17 cellular contexts compared by ENCODE assay signal in the genomic region with DNA sequence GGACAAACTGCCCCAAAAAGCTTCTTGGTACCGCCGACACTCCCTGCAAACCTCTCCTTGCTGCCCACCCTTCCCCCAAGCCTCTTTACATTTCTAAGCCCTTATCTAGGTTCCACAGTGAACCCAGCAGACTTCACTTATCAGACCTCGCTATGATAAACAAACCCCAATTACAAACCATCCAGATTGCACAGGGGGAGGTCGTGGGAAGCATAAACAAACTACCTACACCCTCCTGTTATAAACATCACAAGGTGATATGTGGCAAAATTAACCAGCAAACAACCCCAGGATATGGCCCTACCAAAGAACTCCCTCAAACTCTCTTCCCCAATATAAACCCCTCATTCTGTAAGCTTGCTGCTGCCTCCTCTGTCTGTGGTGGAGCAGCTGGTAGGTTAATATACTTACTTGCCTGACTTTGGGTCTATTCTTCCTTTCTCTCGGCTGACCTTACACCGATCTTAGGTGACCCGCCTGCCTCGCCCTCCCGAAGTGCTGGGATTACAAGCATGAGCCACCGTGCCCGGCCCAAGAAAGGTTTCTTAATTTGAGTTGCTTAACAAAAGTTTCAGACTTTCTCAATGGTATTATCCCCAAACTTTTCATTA.
DNase-seq lines count a peak whose midpoint lies in the region; ATAC-seq and TF ChIP-seq lines count a peak whose summit lies in the region.
"Had no signal": no experiment of that assay in that cellular context is flagged by ENCODE, and none has a peak within 500 bp of the region (broad histone marks: within the 10 kb centered on the region; RNA-seq: fewer than 3 reads in every experiment).

No MANE protein-coding gene starts in this region.

- no peaks in the 10 kb centered on the region for H3K27me3 ChIP-seq in endodermal cell (ENCODE audit: control insufficient read depth, insufficient read depth, low read length, poor library complexity, severe bottlenecking)
- H3K27me3 ChIP-seq: BLaER1 treated with 17β-estradiol and CSF1 and Interleukin-3, amounts not matched to agents 10 nM and 100 nM had no signal

- DNase-seq in WTC11 (ENCODE audit: low spot score) (no peak), endodermal cell (peak; percentile 77), progenitor cell of endocrine pancreas (ENCODE audit: low spot score, unreplicated experiment) (no peak), mucosa of descending colon (no peak)
- DNase-seq in stimulated activated CD4-positive, alpha-beta T cell treated with anti-CD3 and anti-CD28 coated beads, Interleukin-12 subunit alpha, Interleukin-12 subunit beta, amount 100 ng/mL, for 4 hours: no peak
- DNase-seq: Calu3; CD8-positive, alpha-beta T cell; DMS79 treated with DMSO at 0.1 percent for 48 hours; GM23248; HCEC 1CT; HFFc6; IMR-90 had no signal

- no peak for TF ChIP-seq CTCF in HEK293 (tag by site-specific recombination; IDR thresholded peaks at IDR 0.05)
- TF ChIP-seq CTCF in WTC11 (IDR thresholded peaks at IDR 0.05): no peak
- TF ChIP-seq CTCF in endodermal cell (conservative IDR thresholded peaks at IDR 0.05): no peak
- no peak for TF ChIP-seq CTCF in progenitor cell of endocrine pancreas (IDR thresholded peaks at IDR 0.05; ENCODE audit: unreplicated experiment)
- TF ChIP-seq CTCF in mucosa of descending colon (IDR thresholded peaks at IDR 0.05): no peak

- no peaks in the 10 kb centered on the region for H3K9me3 ChIP-seq in HEK293 (ENCODE audit: control insufficient read depth, insufficient read depth, low read depth, low read length)
- no peaks in the 10 kb centered on the region for H3K9me3 ChIP-seq in endodermal cell (ENCODE audit: control insufficient read depth, low read length)
- H3K9me3 ChIP-seq in mucosa of descending colon: no peaks in the 10 kb centered on the region
- H3K9me3 ChIP-seq: BLaER1 treated with 17β-estradiol and CSF1 and Interleukin-3, amounts not matched to agents 10 nM and 100 nM had no signal

- no peak overlapping the region for H3K9ac ChIP-seq in endodermal cell (ENCODE audit: extremely low read depth, low read length, poor library complexity, severe bottlenecking)
- H3K9ac ChIP-seq: BLaER1 treated with 17β-estradiol and CSF1 and Interleukin-3, amounts not matched to agents 10 nM and 100 nM; GM23248 had no signal

- H3K36me3 ChIP-seq in HEK293 (ENCODE audit: control insufficient read depth in 2 of 2, insufficient read depth in 1 of 2, low read length in 2 of 2) (no peaks in the 10 kb centered on the region), endodermal cell (ENCODE audit: control insufficient read depth, insufficient read depth, low read length) (no peaks in the 10 kb centered on the region), mucosa of descending colon (ENCODE audit: low read depth) (no peaks in the 10 kb centered on the region)
- H3K36me3 ChIP-seq: BLaER1 treated with 17β-estradiol and CSF1 and Interleukin-3, amounts not matched to agents 10 nM and 100 nM had no signal

- POLR2A ChIA-PET in HEK293 (lab: Yijun Ruan, JAX): no interaction called here
- POLR2A ChIA-PET in WTC11 (lab: Charles Lee): no interaction called here

- ATAC-seq in WTC11 (peak; percentile 65), mucosa of descending colon (no peak), SK-N-SH treated with all-trans-retinoic acid at 6 μM for 48 hours (no peak)
- ATAC-seq: CD8-positive, alpha-beta T cell had no signal

- WGBS in endodermal cell (ENCODE audit: insufficient coverage in 1 of 2, insufficient read length in 1 of 2), 2 experiments: 58 to 62% methylated on average over 10 to 11 of the region's 11 CpGs

- H3K27me3 Mint-ChIP-seq in WTC11 (ENCODE audit: low read depth) (peaks cover 10% of the 10 kb centered on the region), endodermal cell (ENCODE audit: insufficient read depth) (no peaks in the 10 kb centered on the region), progenitor cell of endocrine pancreas (no peaks in the 10 kb centered on the region)

- intact Hi-C loops in mucosa of descending colon (cut with DNase I, micrococcal nuclease): no loop called here

- no peaks in the 10 kb centered on the region for H3K4me1 ChIP-seq in HEK293 (ENCODE audit: control insufficient read depth, insufficient read depth, low read length)
- H3K4me1 ChIP-seq in endodermal cell (ENCODE audit: control insufficient read depth, insufficient read depth, low read length): peaks cover 20% of the 10 kb centered on the region
- H3K4me1 ChIP-seq in mucosa of descending colon (ENCODE audit: low read depth): no peaks in the 10 kb centered on the region

- H3K27ac Mint-ChIP-seq in WTC11 (no peak overlapping the region), endodermal cell (peak overlapping the region; percentile 72), progenitor cell of endocrine pancreas (peak overlapping the region; percentile 82)
- H3K27ac Mint-ChIP-seq: B cell; CD8-positive, alpha-beta T cell; HFFc6 had no signal

- H3K9me3 Mint-ChIP-seq in WTC11 (no peaks in the 10 kb centered on the region), endodermal cell (no peaks in the 10 kb centered on the region), progenitor cell of endocrine pancreas (ENCODE audit: low read depth) (no peaks in the 10 kb centered on the region)
- H3K9me3 Mint-ChIP-seq: HFFc6 had no signal

- H3K36me3 Mint-ChIP-seq in WTC11 (no peaks in the 10 kb centered on the region), endodermal cell (ENCODE audit: low read depth) (no peaks in the 10 kb centered on the region), progenitor cell of endocrine pancreas (ENCODE audit: insufficient read depth) (no peaks in the 10 kb centered on the region)
- H3K36me3 Mint-ChIP-seq: CD8-positive, alpha-beta T cell had no signal

- H3K4me3 Mint-ChIP-seq in WTC11 (no peak overlapping the region), endodermal cell (peak overlapping the region; percentile 15), progenitor cell of endocrine pancreas (ENCODE audit: low read depth) (peak overlapping the region; percentile 38)
- H3K4me3 Mint-ChIP-seq: B cell; CD8-positive, alpha-beta T cell; HFFc6 had no signal

- CTCF ChIA-PET in HEK293 (lab: Yijun Ruan, JAX): interaction anchor here (4.3 kb wide), 1 partner anchor 14 kb away, joined by 30 read pairs; no protein-coding TSS in a partner anchor
- CTCF ChIA-PET in WTC11 (lab: Charles Lee): no interaction called here

- H3K27ac ChIP-seq in HEK293 (ENCODE audit: extremely low read depth, low read depth, low read length) (no peak overlapping the region), endodermal cell (ENCODE audit: low read depth, low read length) (no peak overlapping the region)
- H3K27ac ChIP-seq: BLaER1 treated with 17β-estradiol and CSF1 and Interleukin-3, amounts not matched to agents 10 nM and 100 nM; GM23248; HL-60 had no signal

- peaks cover 16% of the 10 kb centered on the region for H3K4me1 Mint-ChIP-seq in WTC11
- peaks cover 47% of the 10 kb centered on the region for H3K4me1 Mint-ChIP-seq in endodermal cell
- H3K4me1 Mint-ChIP-seq in progenitor cell of endocrine pancreas (ENCODE audit: low read depth): peaks cover 16% of the 10 kb centered on the region
- H3K4me1 Mint-ChIP-seq: B cell had no signal

- H3K4me3 ChIP-seq in HEK293 (ENCODE audit: low read depth, low read length): no peak overlapping the region
- no peak overlapping the region for H3K4me3 ChIP-seq in endodermal cell (ENCODE audit: low read length)
- no peak overlapping the region for H3K4me3 ChIP-seq in mucosa of descending colon
- H3K4me3 ChIP-seq: BLaER1 treated with 17β-estradiol and CSF1 and Interleukin-3, amounts not matched to agents 10 nM and 100 nM; GM23248 had no signal

TF ChIP-seq in HEK293, 187 proteins besides CTCF, POLR2A, EP300 and RAD21:
- TF ChIP-seq ZNF223 (tag by site-specific recombination; IDR thresholded peaks at IDR 0.05) (no peak), ZIC2 (tag by site-specific recombination; IDR thresholded peaks at IDR 0.05) (peak; percentile 37; the same call in 1 of the 2 replicates), ZFHX2 (tag by site-specific recombination; conservative IDR thresholded peaks at IDR 0.05) (peak; percentile 34), EGR2 (tag by site-specific recombination; IDR thresholded peaks at IDR 0.05; ENCODE audit: low read depth) (peak; percentile 32; the same call in 1 of the 2 replicates), ZNF175 (tag by site-specific recombination; IDR thresholded peaks at IDR 0.05) (no peak), ZNF677 (tag by site-specific recombination; IDR thresholded peaks at IDR 0.05) (no peak)

TF ChIP-seq in WTC11, 78 proteins besides CTCF, POLR2A, EP300 and RAD21 (continues in another document):
- TF ChIP-seq RELA (CRISPR knock-in tag; IDR thresholded peaks at IDR 0.05; ENCODE audit: borderline replicate concordance) (no peak), CBFB (CRISPR knock-in tag; IDR thresholded peaks at IDR 0.05; ENCODE audit: low read depth) (no peak), CREM (CRISPR knock-in tag; IDR thresholded peaks at IDR 0.05) (no peak)
- TF ChIP-seq, protein P1, sequence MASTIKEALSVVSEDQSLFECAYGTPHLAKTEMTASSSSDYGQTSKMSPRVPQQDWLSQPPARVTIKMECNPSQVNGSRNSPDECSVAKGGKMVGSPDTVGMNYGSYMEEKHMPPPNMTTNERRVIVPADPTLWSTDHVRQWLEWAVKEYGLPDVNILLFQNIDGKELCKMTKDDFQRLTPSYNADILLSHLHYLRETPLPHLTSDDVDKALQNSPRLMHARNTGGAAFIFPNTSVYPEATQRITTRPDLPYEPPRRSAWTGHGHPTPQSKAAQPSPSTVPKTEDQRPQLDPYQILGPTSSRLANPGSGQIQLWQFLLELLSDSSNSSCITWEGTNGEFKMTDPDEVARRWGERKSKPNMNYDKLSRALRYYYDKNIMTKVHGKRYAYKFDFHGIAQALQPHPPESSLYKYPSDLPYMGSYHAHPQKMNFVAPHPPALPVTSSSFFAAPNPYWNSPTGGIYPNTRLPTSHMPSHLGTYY (CRISPR knock-in tag; IDR thresholded peaks at IDR 0.05): no peak

TF ChIP-seq in SK-N-SH treated with all-trans-retinoic acid at 6 μM for 48 hours, 23 proteins besides CTCF, POLR2A, EP300 and RAD21 (continues in another document):
- TF ChIP-seq PPARA (CRISPR knock-in tag; IDR thresholded peaks at IDR 0.05; ENCODE audit: borderline replicate concordance): no peak
- no peak for TF ChIP-seq ZC3H10 (CRISPR knock-in tag; IDR thresholded peaks at IDR 0.05)
- TF ChIP-seq TOX (CRISPR knock-in tag; IDR thresholded peaks at IDR 0.05; ENCODE audit: borderline replicate concordance): no peak
- no peak for TF ChIP-seq BACH2 (CRISPR knock-in tag; IDR thresholded peaks at IDR 0.05; ENCODE audit: borderline replicate concordance)
